Comparison of ENCODE assay signal across 2 cellular contexts in the genomic region with DNA sequence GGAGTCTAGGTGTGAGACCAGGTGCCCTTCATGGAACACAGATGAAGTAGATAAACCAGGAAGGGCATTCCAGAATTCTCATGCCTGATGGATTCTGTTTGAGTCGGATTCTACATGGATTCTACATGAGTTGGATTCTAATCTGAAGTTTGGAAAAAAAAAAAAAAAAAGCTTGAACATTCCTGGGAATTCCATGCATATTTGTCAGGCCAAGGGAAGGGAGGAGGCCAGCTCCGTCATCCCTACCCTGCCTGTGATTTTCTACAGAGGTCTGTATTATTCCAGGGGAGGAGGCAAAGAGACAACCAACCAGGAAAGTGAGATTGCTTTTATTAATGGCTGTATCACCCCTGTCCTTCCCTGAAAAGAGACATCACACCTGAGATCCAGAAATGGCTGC.
TF ChIP-seq lines count a peak whose summit lies in the region.

No MANE protein-coding gene starts in this region.

TF ChIP-seq in H1, 55 proteins besides CTCF, POLR2A, EP300 and RAD21:
- TF ChIP-seq JUND (IDR thresholded peaks at IDR 0.05; ENCODE audit: low read length) (no peak), CEBPB (IDR thresholded peaks at IDR 0.05; ENCODE audit: low read depth, low read length) (no peak), SRF (IDR thresholded peaks at IDR 0.05; ENCODE audit: low read depth, low read length) (no peak), CTBP2 (IDR thresholded peaks at IDR 0.05; ENCODE audit: borderline replicate concordance, insufficient read depth, insufficient read length, low read length) (no peak), TEAD4 (IDR thresholded peaks at IDR 0.05; ENCODE audit: low read depth, low read length) (peak; percentile 69)

TF ChIP-seq in GM12891, 5 proteins besides CTCF, POLR2A, EP300 and RAD21:
- TF ChIP-seq TAF1 (IDR thresholded peaks at IDR 0.05; ENCODE audit: low read depth, low read length), result no peak
- TF ChIP-seq SPI1 (IDR thresholded peaks at IDR 0.05; ENCODE audit: low read depth, low read length), result no peak
- TF ChIP-seq PAX5 (IDR thresholded peaks at IDR 0.05; ENCODE audit: insufficient read depth, low read length, severe bottlenecking), result no peak
- no peak for TF ChIP-seq POLR2AphosphoS5 (IDR thresholded peaks at IDR 0.05; ENCODE audit: low read depth, low read length)
- TF ChIP-seq POU2F2 (IDR thresholded peaks at IDR 0.05; ENCODE audit: low read depth, low read length), result no peak
